26 cellular contexts compared by ENCODE assay signal in genomic region chr2:29124504-29124903, GRCh38. TPM values are rescaled to one million over a fixed set of nuclear protein-coding genes. Genes with fewer than 3 reads are reported as not detected.
DNase-seq lines count a peak whose midpoint lies in the region; ATAC-seq and TF ChIP-seq lines count a peak whose summit lies in the region.
"Had no signal": no experiment of that assay in that cellular context is flagged by ENCODE, and none has a peak within 500 bp of the region (broad histone marks: within the 10 kb centered on the region; RNA-seq: fewer than 3 reads in every experiment).

No MANE protein-coding gene starts in this region.

- H2BK15ac ChIP-seq in IMR-90 (ENCODE audit: low read depth, low read length): no peak overlapping the region

- intact Hi-C loops in Calu3 (cut with micrococcal nuclease; ENCODE audit: unreplicated experiment): no loop called here
- intact Hi-C loops in IMR-90 (cut with micrococcal nuclease): no loop called here
- intact Hi-C loops in heart right ventricle (cut with DNase I): no loop called here

- POLR2A ChIA-PET in IMR-90 (lab: Charles Lee; ENCODE audit: unreplicated experiment): no interaction called here

- H3K36me3 Mint-ChIP-seq in Calu3 (ENCODE audit: insufficient read depth, unreplicated experiment): peaks cover 93% of the 10 kb centered on the region

- no peak overlapping the region for H3K23ac ChIP-seq in IMR-90 (ENCODE audit: low read depth, low read length)

- no peak for DNase-seq in Calu3
- no peak for DNase-seq in IMR-90
- DNase-seq in adipocyte (ENCODE audit: low read depth): no peak
- no peak for DNase-seq in foreskin keratinocyte
- no peak for DNase-seq in GM13976 (ENCODE audit: low spot score)
- DNase-seq in heart right ventricle: no peak
- no peak for DNase-seq in stimulated activated CD8-positive, alpha-beta memory T cell treated with anti-CD3 and anti-CD28 coated beads, Interleukin-4, amount 100 ng/mL, for 48 hours
- DNase-seq: AML-193; C1 segment of cervical spinal cord; CD8-positive, alpha-beta memory T cell; GF-D8; MV-4-11; NCI-H1105 treated with DMSO at 0.1 percent for 48 hours; NCI-H2029 treated with DMSO at 0.1 percent for 48 hours; NCI-H2171; NCI-H345; NCI-H524; NCI-H774; NK-92 treated with Interleukin-12 subunit alpha and Interleukin-12 subunit beta, amount 100 ng/mL, for 24 hours; RPMI8226; SIG-M5 had no signal

- H3K4me2 ChIP-seq in IMR-90 (ENCODE audit: low read depth, low read length): no peak overlapping the region

- peak overlapping the region; percentile 72 for H3K27ac Mint-ChIP-seq in Calu3 (ENCODE audit: unreplicated experiment)
- H3K27ac Mint-ChIP-seq: CD8-positive, alpha-beta memory T cell had no signal

- peaks cover 15 to 41% of the 10 kb centered on the region in 2 experiments for H3K79me1 ChIP-seq in IMR-90 (ENCODE audit: low read depth in 1 of 2, low read length in 2 of 2)

- in situ Hi-C loops in IMR-90 (cut with MboI; ENCODE audit: low sequenced_read_pairs) (no loop called here), GM13976 (cut with MboI; ENCODE audit: low sequenced_read_pairs, unreplicated experiment) (no loop called here)

- no peak overlapping the region for H3K18ac ChIP-seq in IMR-90 (ENCODE audit: low read depth, low read length)

- H3K9me3 ChIP-seq in IMR-90 (ENCODE audit: control insufficient read depth, insufficient read depth, low read length) (peaks cover 7% of the 10 kb centered on the region), adipocyte (ENCODE audit: control insufficient read depth, low read length) (peaks cover 12% of the 10 kb centered on the region), heart right ventricle (peaks cover 0 to 19% (median 0%) of the 10 kb centered on the region in 11 donors)

- no peak overlapping the region for H2AK5ac ChIP-seq in IMR-90 (ENCODE audit: low read depth, low read length)

- no peak overlapping the region for H3K4me3 ChIP-seq in IMR-90 (ENCODE audit: insufficient read depth, low read depth, low read length)
- H3K4me3 ChIP-seq in adipocyte (ENCODE audit: low read length): peak overlapping the region; percentile 15
- no peak overlapping the region for H3K4me3 ChIP-seq in heart right ventricle

- H3K36me3 ChIP-seq in IMR-90 (ENCODE audit: control insufficient read depth, insufficient read depth, low read length) (peaks cover 13% of the 10 kb centered on the region), adipocyte (ENCODE audit: control insufficient read depth, insufficient read depth, low read length, severe bottlenecking) (peaks cover 23% of the 10 kb centered on the region), heart right ventricle (peaks cover 0 to 45% (median 0%) of the 10 kb centered on the region in 9 donors)

- peaks cover 7% of the 10 kb centered on the region; the same call in 1 of the 2 replicates for H3K9me1 ChIP-seq in IMR-90 (ENCODE audit: insufficient read depth, low read length)

- TF ChIP-seq POLR2A in IMR-90 (IDR thresholded peaks at IDR 0.05; ENCODE audit: low read depth, low read length): no peak

- H3K27ac ChIP-seq in IMR-90 (ENCODE audit: insufficient read depth, low read length): no peak overlapping the region
- peak overlapping the region; percentile 94 for H3K27ac ChIP-seq in foreskin keratinocyte
- no peak overlapping the region for H3K27ac ChIP-seq in heart right ventricle

- ATAC-seq in IMR-90 (ENCODE audit: low read depth) (no peak), foreskin keratinocyte (no peak), HG03139 (IDR thresholded peaks at IDR 0.05; ENCODE audit: unreplicated experiment) (no peak), heart right ventricle (no peak)

- WGBS in IMR-90 (ENCODE audit: extremely low coverage in 2 of 2, insufficient read length in 1 of 2), 2 experiments: no CpG with 5 or more reads among the region's 1 CpG
- 77 to 81% methylated on average over 1 of the region's 1 CpG for WGBS in heart right ventricle, 2 donors

- no peak overlapping the region for H4K5ac ChIP-seq in IMR-90 (ENCODE audit: low read depth, low read length)

- H2AK9ac ChIP-seq in IMR-90 (replicated peaks; ENCODE audit: low read depth, low read length, poor library complexity): no peak overlapping the region

- peak overlapping the region; percentile 43 for H3K4me3 Mint-ChIP-seq in Calu3 (ENCODE audit: low read depth, unreplicated experiment)
- H3K4me3 Mint-ChIP-seq: IgD-negative memory B cell had no signal

- H3K27me3 ChIP-seq in IMR-90 (ENCODE audit: control insufficient read depth, insufficient read depth, low read length): no peaks in the 10 kb centered on the region
- no peaks in the 10 kb centered on the region for H3K27me3 ChIP-seq in adipocyte (replicated peaks; ENCODE audit: control insufficient read depth, insufficient read depth, low read length)
- no peaks in the 10 kb centered on the region for H3K27me3 ChIP-seq in foreskin keratinocyte
- H3K27me3 ChIP-seq in heart right ventricle: no peaks in the 10 kb centered on the region

- H4K20me1 ChIP-seq in IMR-90 (ENCODE audit: insufficient read depth, low read length): no peaks in the 10 kb centered on the region

- peak overlapping the region; percentile 96 for H2BK5ac ChIP-seq in IMR-90 (ENCODE audit: low read depth, low read length, poor library complexity, severe bottlenecking)

- H4K91ac ChIP-seq in IMR-90 (ENCODE audit: insufficient read depth, low read depth, low read length): no peak overlapping the region

- no peak for TF ChIP-seq CTCF in Calu3 (IDR thresholded peaks at IDR 0.05; ENCODE audit: unreplicated experiment)
- TF ChIP-seq CTCF in IMR-90 (conservative IDR thresholded peaks at IDR 0.05; ENCODE audit: low read depth, low read length): no peak
- no peak for TF ChIP-seq CTCF in foreskin keratinocyte (conservative IDR thresholded peaks at IDR 0.05)
- TF ChIP-seq CTCF in GM13976 (IDR thresholded peaks at IDR 0.05; ENCODE audit: borderline replicate concordance, control extremely low read depth, extremely low read depth, insufficient read depth, missing control alignments): no peak
- TF ChIP-seq CTCF in heart right ventricle (IDR thresholded peaks at IDR 0.05): no peak

- peak overlapping the region in 1 of 2 experiments; percentile 55; a peak in 1 of 4 replicates for H4K8ac ChIP-seq in IMR-90 (ENCODE audit: low read depth in 2 of 2, low read length in 2 of 2)

- dilution Hi-C loops in IMR-90 (cut with HindIII; ENCODE audit: low sequenced_read_pairs, unreplicated experiment): no loop called here

- peaks cover 60% of the 10 kb centered on the region for H3K4me1 Mint-ChIP-seq in Calu3 (ENCODE audit: low read depth, unreplicated experiment)

- peaks cover 7% of the 10 kb centered on the region for H3K4me1 ChIP-seq in IMR-90 (ENCODE audit: control insufficient read depth, insufficient read depth, low read length)
- peaks cover 19% of the 10 kb centered on the region for H3K4me1 ChIP-seq in adipocyte (ENCODE audit: control insufficient read depth, insufficient read depth, low read length)
- H3K4me1 ChIP-seq in foreskin keratinocyte: peaks cover 51% of the 10 kb centered on the region
- peaks cover 0 to 21% (median 5%) of the 10 kb centered on the region in 9 donors for H3K4me1 ChIP-seq in heart right ventricle

- no peaks in the 10 kb centered on the region for H3K9me3 Mint-ChIP-seq in Calu3 (ENCODE audit: low read depth, unreplicated experiment)

- no peak overlapping the region for H3K14ac ChIP-seq in IMR-90 (replicated peaks; ENCODE audit: low read depth, low read length)

- no peaks in the 10 kb centered on the region for H3K27me3 Mint-ChIP-seq in Calu3 (ENCODE audit: unreplicated experiment)
- H3K27me3 Mint-ChIP-seq: CD8-positive, alpha-beta memory T cell; IgD-negative memory B cell had no signal

- H2BK20ac ChIP-seq in IMR-90 (ENCODE audit: low read depth, low read length): no peak overlapping the region

- CTCF ChIA-PET in Calu3 (lab: Charles Lee): no interaction called here
- CTCF ChIA-PET in IMR-90 (lab: Yijun Ruan, JAX): no interaction called here

- no peak overlapping the region for H3K9ac ChIP-seq in IMR-90 (ENCODE audit: low read depth, low read length)
- H3K9ac ChIP-seq in adipocyte (ENCODE audit: low read length): no peak overlapping the region

- H2AFZ ChIP-seq in IMR-90 (replicated peaks; ENCODE audit: low read length, poor library complexity): no peak overlapping the region

- TF ChIP-seq RAD21 in IMR-90 (IDR thresholded peaks at IDR 0.05; ENCODE audit: low read length): no peak

- H3K4ac ChIP-seq in IMR-90 (ENCODE audit: low read depth, low read length): peak overlapping the region; percentile 49; the same call in 1 of the 2 replicates

- BruUV-seq in Calu3 (replicated peaks; lab: Mats Ljungman, UMichigan) (no TSS peak), IMR-90 (replicated peaks; lab: Mats Ljungman, UMichigan) (no TSS peak)

- no peak overlapping the region for H2BK120ac ChIP-seq in IMR-90 (ENCODE audit: low read depth, low read length)

- H3K56ac ChIP-seq in IMR-90 (ENCODE audit: extremely low read depth, insufficient read depth, low read length): no peak overlapping the region

TF ChIP-seq in IMR-90, 13 proteins besides CTCF, POLR2A, EP300 and RAD21:
- TF ChIP-seq RCOR1 (IDR thresholded peaks at IDR 0.05; ENCODE audit: insufficient replicate concordance, low read length): no peak
TF ChIP-seq in IMR-90: peak in this region for 0.

RNA-seq across cellular contexts. Expression of gene CLIP4, which starts 9.3 kb away (rescaled TPM):
- total RNA-seq in Calu3 (2022): 136 and 184 TPM in 2 replicates
- total RNA-seq in IMR-90 (2012; rRNA removed): 64.2 and 66.3 TPM in 2 replicates
- 26.8 and 29.7 TPM in 2 replicates for polyA plus RNA-seq in IMR-90 (2012; rRNA removed)
- 5.5 and 8.4 TPM in 2 replicates for polyA plus RNA-seq in IMR-90 (2012; cell fraction: cytosol; rRNA removed)
- polyA plus RNA-seq in IMR-90 (2012; cell fraction: nucleus; rRNA removed; ENCODE audit: low replicate concordance): 10.3 and 72.2 TPM in 2 replicates
- total RNA-seq in foreskin keratinocyte: 28.2 and 36.5 TPM in 2 replicates
- 9.5 and 9.6 TPM in 2 replicates for polyA plus RNA-seq in foreskin keratinocyte
- total RNA-seq in heart right ventricle: 10 to 100 TPM; 31.8 to 55.2 (median 45.2) TPM
- 10 to 100 TPM in 1 of 2 donors, 1 to 10 TPM in 1; 8.3 to 11.2 TPM for polyA plus RNA-seq in heart right ventricle

RNA-seq across cellular contexts. Expression of gene PCARE, which starts 50.2 kb away (rescaled TPM):
- total RNA-seq in Calu3 (2022): not detected in 2 replicates
- not detected in 2 replicates for total RNA-seq in IMR-90 (2012; rRNA removed)
- not detected in 2 replicates for polyA plus RNA-seq in IMR-90 (2012; rRNA removed)
- polyA plus RNA-seq in IMR-90 (2012; cell fraction: cytosol; rRNA removed): not detected in 2 replicates
- not detected in 2 replicates for polyA plus RNA-seq in IMR-90 (2012; cell fraction: nucleus; rRNA removed; ENCODE audit: low replicate concordance)
- total RNA-seq in foreskin keratinocyte: not detected in 2 replicates
- polyA plus RNA-seq in foreskin keratinocyte: not detected in 2 replicates
- total RNA-seq in heart right ventricle: 1 to 10 TPM in 7 of 10 donors, under 1 TPM in 3; 0.20 to 3.3 (median 1.2) TPM
- under 1 TPM; 0.04 to 0.29 TPM for polyA plus RNA-seq in heart right ventricle
- total RNA-seq: CD8-positive, alpha-beta memory T cell; H4; T-helper 1 cell treated with Interleukin-12 subunit alpha and Interleukin-12 subunit beta and Interleukin-4 antibody, amounts not matched to agents 30 ng/mL and 1 ng/mL, for 36 hours had no signal
- polyA plus RNA-seq: AG04450; CD8-positive, alpha-beta memory T cell; IgD-negative memory B cell had no signal
